ENCODE assay signal across 8 cellular contexts in genomic region chrX:106999002-106999975, GRCh38. TPM values are rescaled to one million over a fixed set of nuclear protein-coding genes. Genes with fewer than 3 reads are reported as not detected.
DNase-seq lines count a peak whose midpoint lies in the region; ATAC-seq and TF ChIP-seq lines count a peak whose summit lies in the region.

No MANE protein-coding gene starts in this region.

- ATAC-seq in HG02571 (IDR thresholded peaks at IDR 0.05; ENCODE audit: unreplicated experiment): peak; percentile 35
- ATAC-seq in HG03135 (IDR thresholded peaks at IDR 0.05; ENCODE audit: unreplicated experiment): no peak

- peak; percentile 51 for TF ChIP-seq CTCF in GM10266 (IDR thresholded peaks at IDR 0.05; ENCODE audit: control insufficient read depth, insufficient read depth, low read depth, missing control alignments)

- DNase-seq in GM10266 (ENCODE audit: extremely low spot score) (peak; percentile 18), NCI-H1930 (lab: John Stamatoyannopoulos, UW) (peak; percentile 0 to 5), cerebellum (ENCODE audit: low spot score) (peak; percentile 13), kidney tubule cell (ENCODE audit: low spot score) (peak; percentile 52)
- DNase-seq in activated CD4-positive, CD25-positive, alpha-beta regulatory T cell treated with anti-CD3 and anti-CD28 coated beads, Interleukin-2, amount 50 U/mL, for 16 hours (ENCODE audit: low read depth, low spot score): peak; percentile 1
- peak; percentile 55 for DNase-seq in stimulated activated CD4-positive, alpha-beta T cell treated with anti-CD3 and anti-CD28 coated beads, Interleukin-15, amount 100 ng/mL, for 24 hours

RNA-seq across cellular contexts. Expression of gene MORC4, which starts 0.7 kb away (rescaled TPM):
- total RNA-seq in cerebellum: 11.2 TPM

Comparison
In these comparisons a context has a peak if more than half of its experiments do, and no peak if none do; other contexts are left out.
1. DNase-seq: peak in every context shown above with its lines; median percentile 55 in stimulated activated CD4-positive, alpha-beta T cell treated with anti-CD3 and anti-CD28 coated beads, Interleukin-15, amount 100 ng/mL, for 24 hours; 52 in kidney tubule cell; 18 in GM10266; 13 in cerebellum; 2 in NCI-H1930; 1 in activated CD4-positive, CD25-positive, alpha-beta regulatory T cell treated with anti-CD3 and anti-CD28 coated beads, Interleukin-2, amount 50 U/mL, for 16 hours.